In genomic region chr22:23168381-23169031, GRCh38 we compare ENCODE assay signal across 22 cellular contexts. TPM values are rescaled to one million over a fixed set of nuclear protein-coding genes. Genes with fewer than 3 reads are reported as not detected.
DNase-seq lines count a peak whose midpoint lies in the region; ATAC-seq, FAIRE-seq and TF ChIP-seq lines count a peak whose summit lies in the region.
"Had no signal": no experiment of that assay in that cellular context is flagged by ENCODE, and none has a peak within 500 bp of the region (broad histone marks: within the 10 kb centered on the region; RNA-seq: fewer than 3 reads in every experiment).

No MANE protein-coding gene starts in this region.

- no peaks in the 10 kb centered on the region for H3K4me1 ChIP-seq in kidney (ENCODE audit: control insufficient read depth in 1 of 2, insufficient read depth in 1 of 2, low read depth in 1 of 2, low read length in 2 of 2)

- H3K27ac ChIP-seq in kidney (ENCODE audit: low read depth in 2 of 2, low read length in 2 of 2): no peak overlapping the region
- H3K27ac ChIP-seq: C4-2B had no signal

- no peaks in the 10 kb centered on the region for H3K9me3 ChIP-seq in kidney (ENCODE audit: control insufficient read depth in 1 of 2, low read length in 2 of 2)
- H3K9me3 ChIP-seq: MG63 had no signal

- ATAC-seq in HG02798 (IDR thresholded peaks at IDR 0.05; ENCODE audit: poor library complexity, unreplicated experiment) (no peak), HG03175 (IDR thresholded peaks at IDR 0.05; ENCODE audit: unreplicated experiment) (no peak), GM21381 (IDR thresholded peaks at IDR 0.05; ENCODE audit: unreplicated experiment) (no peak)
- ATAC-seq: Panc1, SK-N-SH treated with all-trans-retinoic acid at 6 μM for 48 hours had no signal

- intact Hi-C loops in kidney (cut with DNase I): no loop called here

- no peak for FAIRE-seq in kidney (lab: Jason Lieb, UNC)
- FAIRE-seq: A204.1 had no signal

- H3K36me3 ChIP-seq in kidney (ENCODE audit: control insufficient read depth in 1 of 2, insufficient read depth in 2 of 2, low read length in 2 of 2): no peaks in the 10 kb centered on the region
- H3K36me3 ChIP-seq: MG63 had no signal

- H3K4me3 ChIP-seq in kidney (ENCODE audit: low read length in 2 of 2): no peak overlapping the region
- H3K4me3 ChIP-seq: MG63 had no signal

- no peak overlapping the region for H3K9ac ChIP-seq in kidney (ENCODE audit: low read length in 2 of 2)

- peak; percentile 27 for DNase-seq in DMS 273 treated with DMSO at 0.1 percent for 48 hours (lab: John Stamatoyannopoulos, UW)
- peak; percentile 80 for DNase-seq in NCI-H2171 (lab: John Stamatoyannopoulos, UW)
- DNase-seq in cerebellar cortex (ENCODE audit: low spot score): peak; percentile 89
- DNase-seq in kidney: peak; percentile 39
- DNase-seq in NCI-H2029 treated with DMSO at 0.1 percent for 48 hours (lab: John Stamatoyannopoulos, UW): no peak
- DNase-seq: Calu3; CD8-positive, alpha-beta memory T cell; DMS53; GF-D8; H7; MG63; NCI-H1417 treated with DMSO at 0.1 percent for 48 hours; NCI-H2029; NCI-H69 had no signal

- TF ChIP-seq CTCF in kidney (IDR thresholded peaks at IDR 0.05; ENCODE audit: borderline replicate concordance, extremely low read depth, insufficient read depth): no peak

RNA-seq across cellular contexts. Expression of gene BCR, which starts 11.8 kb away (rescaled TPM):
- total RNA-seq in kidney: 97.7 TPM
- 45.0 TPM for polyA plus RNA-seq in kidney (ENCODE audit: insufficient read depth, low read depth, low replicate concordance)

RNA-seq across cellular contexts. Expression of gene RAB36, which starts 23.2 kb away (rescaled TPM):
- total RNA-seq in kidney: 30.5 TPM
- 9.7 TPM for polyA plus RNA-seq in kidney (ENCODE audit: insufficient read depth, low read depth, low replicate concordance)

RNA-seq across cellular contexts. Expression of gene RSPH14, which starts 26.7 kb away (rescaled TPM):
- 5.2 TPM for total RNA-seq in kidney
- 11.9 TPM for polyA plus RNA-seq in kidney (ENCODE audit: insufficient read depth, low read depth, low replicate concordance)
- total RNA-seq: Calu3; CD8-positive, alpha-beta memory T cell; H7; LHCN-M2 had no signal
